8 cellular contexts compared by ENCODE assay signal in genomic region chr6:149864578-149865535, GRCh38. TPM values are rescaled to one million over a fixed set of nuclear protein-coding genes. Genes with fewer than 3 reads are reported as not detected.
DNase-seq lines count a peak whose midpoint lies in the region; ATAC-seq and TF ChIP-seq lines count a peak whose summit lies in the region.

No MANE protein-coding gene starts in this region.

- TF ChIP-seq CTCF in LNCaP clone FGC (IDR thresholded peaks at IDR 0.05; ENCODE audit: control insufficient read depth, extremely low read depth, insufficient read depth), result peak; percentile 73
- TF ChIP-seq CTCF in MCF 10A (IDR thresholded peaks at IDR 0.05; ENCODE audit: unreplicated experiment), result peak; percentile 49

- H3K9me3 ChIP-seq in iPS-20b (ENCODE audit: insufficient read depth, low read depth, low read length) (no peaks in the 10 kb centered on the region), skeletal muscle satellite cell (replicated peaks; ENCODE audit: low read length) (no peaks in the 10 kb centered on the region)

- BruUV-seq in MCF 10A (replicated peaks; lab: Mats Ljungman, UMichigan), result no TSS peak

- H3K36me3 ChIP-seq in iPS-20b (ENCODE audit: insufficient read depth, low read depth, low read length), result no peaks in the 10 kb centered on the region
- H3K36me3 ChIP-seq in skeletal muscle satellite cell (ENCODE audit: insufficient read depth, low read length), result no peaks in the 10 kb centered on the region

- peak overlapping the region; percentile 97 for H3K4me2 ChIP-seq in skeletal muscle satellite cell (ENCODE audit: low read length)

- H3K27me3 Mint-ChIP-seq in MCF 10A (ENCODE audit: insufficient read depth, unreplicated experiment), result no peaks in the 10 kb centered on the region

- no peak for ATAC-seq in HG03520 (IDR thresholded peaks at IDR 0.05; ENCODE audit: unreplicated experiment)

- H3K9ac ChIP-seq in iPS-20b (ENCODE audit: low read depth, low read length) (peak overlapping the region; percentile 63; the same call in 1 of the 2 replicates), skeletal muscle satellite cell (ENCODE audit: low read depth, low read length) (peak overlapping the region; percentile 83)

- H3K4me3 ChIP-seq in LNCaP clone FGC (ENCODE audit: low read depth, low read length), result peak overlapping the region; percentile 57
- H3K4me3 ChIP-seq in iPS-20b (ENCODE audit: low read length), result peak overlapping the region; percentile 79
- peak overlapping the region; percentile 72 for H3K4me3 ChIP-seq in skeletal muscle satellite cell (ENCODE audit: low read length)

- H3K36me3 Mint-ChIP-seq in MCF 10A (ENCODE audit: insufficient read depth, unreplicated experiment), result no peaks in the 10 kb centered on the region

- CTCF ChIA-PET in MCF 10A (lab: Yijun Ruan, JAX), result interaction anchor here (0.6 to 4.9 kb wide), 20 partner anchors 9 to 690 kb away, joined by 3 to 60 read pairs (median 4); partner anchors contain the start of gene NUP43

- peaks cover 39% of the 10 kb centered on the region for H3K4me1 Mint-ChIP-seq in MCF 10A (ENCODE audit: insufficient read depth, unreplicated experiment)

- H3K27me3 ChIP-seq in iPS-20b (ENCODE audit: insufficient read depth, low read length) (peaks cover 28% of the 10 kb centered on the region), skeletal muscle satellite cell (ENCODE audit: control insufficient read depth, insufficient read depth, low read length) (no peaks in the 10 kb centered on the region)

- peak; percentile 51 for DNase-seq in NCI-H510A treated with DMSO at 0.1 percent for 48 hours (lab: John Stamatoyannopoulos, UW)
- no peak for DNase-seq in NCI-H510A (lab: John Stamatoyannopoulos, UW)
- DNase-seq in LNCaP clone FGC (ENCODE audit: low read depth), result no peak
- DNase-seq in SHP77 (lab: John Stamatoyannopoulos, UW), result peak; percentile 56 to 71
- peak; percentile 74 for DNase-seq in MCF 10A (ENCODE audit: unreplicated experiment)

- H3K4me3 Mint-ChIP-seq in MCF 10A (ENCODE audit: unreplicated experiment), result peak overlapping the region; percentile 90

- no peaks in the 10 kb centered on the region for H3K9me3 Mint-ChIP-seq in MCF 10A (ENCODE audit: unreplicated experiment)

- intact Hi-C loops in MCF 10A (cut with micrococcal nuclease), result loop anchor here (1.0 to 10.0 kb wide), 6 partner anchors 25 to 140 kb away; partner anchors contain the start of gene RAET1G

- H3K27ac Mint-ChIP-seq in MCF 10A (ENCODE audit: low read depth, unreplicated experiment), result no peak overlapping the region

- POLR2A ChIA-PET in MCF 10A (lab: Yijun Ruan, JAX), result interaction anchor here (0.5 to 13.6 kb wide), 12 partner anchors 8 to 338 kb away, joined by 3 to 255 read pairs (median 4); no protein-coding TSS in a partner anchor

- no peak overlapping the region for H3K27ac ChIP-seq in iPS-20b (ENCODE audit: low read length)

- H3K4me1 ChIP-seq in iPS-20b (ENCODE audit: insufficient read depth, low read length) (peaks cover 17% of the 10 kb centered on the region), skeletal muscle satellite cell (ENCODE audit: control insufficient read depth, insufficient read depth, low read length) (peaks cover 34% of the 10 kb centered on the region)

RNA-seq across cellular contexts. Expression of gene LRP11, which starts 0.7 kb away (rescaled TPM):
- total RNA-seq in MCF 10A (2022), result 38.1 and 46.1 TPM in 2 replicates
- total RNA-seq in skeletal muscle satellite cell (2012; rRNA removed), result 30.6 and 34.7 TPM in 2 replicates

RNA-seq across cellular contexts. Expression of gene RAET1E, which starts 33.1 kb away (rescaled TPM):
- 28.9 and 37.6 TPM in 2 replicates for total RNA-seq in MCF 10A (2022)
- total RNA-seq in skeletal muscle satellite cell (2012; rRNA removed), result 1.1 and 3.5 TPM in 2 replicates

RNA-seq across cellular contexts. Expression of gene RAET1G, which starts 58.1 kb away (rescaled TPM):
- total RNA-seq in MCF 10A (2022), result 8.3 and 9.9 TPM in 2 replicates
- total RNA-seq in skeletal muscle satellite cell (2012; rRNA removed), result 0.22 and 1.0 TPM in 2 replicates

Comparison
In these comparisons a context has a peak if more than half of its experiments do, and no peak if none do; other contexts are left out.
1. DNase-seq: peak in NCI-H510A treated with DMSO at 0.1 percent for 48 hours (single experiment), SHP77 (2 of 2) and MCF 10A (single experiment); none in NCI-H510A (single experiment) and LNCaP clone FGC (single experiment).
2. Peak in every context shown above with its lines, with median percentiles within 50 percentile points of each other: H3K4me3 ChIP-seq.